Comparison of ENCODE assay signal across 17 cellular contexts in genomic region chr20:31758991-31759390, GRCh38. TPM values are rescaled to one million over a fixed set of nuclear protein-coding genes. Genes with fewer than 3 reads are reported as not detected.
DNase-seq lines count a peak whose midpoint lies in the region; ATAC-seq and TF ChIP-seq lines count a peak whose summit lies in the region.
"Had no signal": no experiment of that assay in that cellular context is flagged by ENCODE, and none has a peak within 500 bp of the region (broad histone marks: within the 10 kb centered on the region; RNA-seq: fewer than 3 reads in every experiment).

No MANE protein-coding gene starts in this region.

- H3K27ac Mint-ChIP-seq in WTC11 = peak overlapping the region; percentile 57; the same call in 1 of the 2 replicates
- H3K27ac Mint-ChIP-seq: B cell had no signal

- H3K27me3 ChIP-seq in skeletal muscle satellite cell (ENCODE audit: control insufficient read depth, insufficient read depth, low read length) (no peaks in the 10 kb centered on the region), thyroid gland (no peaks in the 10 kb centered on the region)

- H3K9me3 Mint-ChIP-seq in WTC11 = no peaks in the 10 kb centered on the region

- H3K4me2 ChIP-seq in skeletal muscle satellite cell (ENCODE audit: low read length) = no peak overlapping the region

- H3K36me3 Mint-ChIP-seq in WTC11 = peaks cover 53% of the 10 kb centered on the region
- H3K36me3 Mint-ChIP-seq: CD4-positive, CD25-positive, alpha-beta regulatory T cell had no signal

- CTCF ChIA-PET in HEK293 (lab: Yijun Ruan, JAX) (interaction anchor here (1.0 to 1.2 kb wide), 2 partner anchors 88 to 124 kb away, joined by 3 to 4 read pairs; no protein-coding TSS in a partner anchor), WTC11 (lab: Charles Lee) (no interaction called here)

- H3K4me1 Mint-ChIP-seq in WTC11 = peaks cover 6% of the 10 kb centered on the region
- H3K4me1 Mint-ChIP-seq: B cell had no signal

- intact Hi-C loops in thyroid gland (cut with DNase I) = no loop called here

- no peak for TF ChIP-seq CTCF in HEK293 (tag by site-specific recombination; IDR thresholded peaks at IDR 0.05)
- TF ChIP-seq CTCF in WTC11 (IDR thresholded peaks at IDR 0.05) = no peak
- TF ChIP-seq CTCF in thyroid gland (IDR thresholded peaks at IDR 0.05) = no peak

- H3K36me3 ChIP-seq in HEK293 (ENCODE audit: control insufficient read depth in 2 of 2, insufficient read depth in 1 of 2, low read length in 2 of 2) = peaks cover 33 to 36% of the 10 kb centered on the region in 2 experiments
- peaks cover 17% of the 10 kb centered on the region for H3K36me3 ChIP-seq in skeletal muscle satellite cell (ENCODE audit: insufficient read depth, low read length)
- no peaks in the 10 kb centered on the region for H3K36me3 ChIP-seq in thyroid gland

- no peak overlapping the region for H3K4me3 ChIP-seq in HEK293 (ENCODE audit: low read depth, low read length)
- no peak overlapping the region for H3K4me3 ChIP-seq in skeletal muscle satellite cell (ENCODE audit: low read length)
- no peak overlapping the region for H3K4me3 ChIP-seq in thyroid gland (replicated peaks in 1 of 3)

- no peaks in the 10 kb centered on the region for H3K27me3 Mint-ChIP-seq in WTC11 (ENCODE audit: low read depth)
- H3K27me3 Mint-ChIP-seq: B cell; CD4-positive, CD25-positive, alpha-beta regulatory T cell had no signal

- no peak overlapping the region for H3K4me3 Mint-ChIP-seq in WTC11
- H3K4me3 Mint-ChIP-seq: B cell; CD4-positive, CD25-positive, alpha-beta regulatory T cell had no signal

- ATAC-seq in WTC11 = no peak
- ATAC-seq: Panc1, Right ventricle myocardium inferior had no signal

- peaks cover 13% of the 10 kb centered on the region for H3K4me1 ChIP-seq in HEK293 (ENCODE audit: control insufficient read depth, insufficient read depth, low read length)
- peaks cover 33% of the 10 kb centered on the region for H3K4me1 ChIP-seq in skeletal muscle satellite cell (ENCODE audit: control insufficient read depth, insufficient read depth, low read length)
- H3K4me1 ChIP-seq in thyroid gland = no peaks in the 10 kb centered on the region

- no peak for TF ChIP-seq POLR2A in thyroid gland (IDR thresholded peaks at IDR 0.05)

- DNase-seq in WTC11 (ENCODE audit: low spot score) (no peak), left kidney (ENCODE audit: low read depth, low spot score) (peak; percentile 5), thyroid gland (no peak), NCI-H2227 (lab: John Stamatoyannopoulos, UW; ENCODE audit: unreplicated experiment) (no peak)
- no peak for DNase-seq in central memory CD4-positive, alpha-beta T cell
- DNase-seq: ACHN; CD4-positive, CD25-positive, alpha-beta regulatory T cell; NCI-H1105 treated with DMSO at 0.1 percent for 48 hours; NCI-H1694 treated with DMSO at 0.1 percent for 48 hours; NCI-H2107; NCI-H226 had no signal

- H3K9ac ChIP-seq in skeletal muscle satellite cell (ENCODE audit: low read depth, low read length) = peak overlapping the region; percentile 36

- POLR2A ChIA-PET in HEK293 (lab: Yijun Ruan, JAX) (no interaction called here), WTC11 (lab: Charles Lee) (no interaction called here)

- H3K9me3 ChIP-seq in HEK293 (ENCODE audit: control insufficient read depth, insufficient read depth, low read depth, low read length) (no peaks in the 10 kb centered on the region), skeletal muscle satellite cell (replicated peaks; ENCODE audit: low read length) (no peaks in the 10 kb centered on the region), thyroid gland (no peaks in the 10 kb centered on the region)

- H3K27ac ChIP-seq in HEK293 (ENCODE audit: extremely low read depth, low read depth, low read length) (0 out of 2 replicates have a peak overlapping the region, but pooled peaks have one; percentile 3), thyroid gland (no peak overlapping the region)
- H3K27ac ChIP-seq: HL-60 had no signal

TF ChIP-seq in HEK293, 187 proteins besides CTCF, POLR2A, EP300 and RAD21 (continues in another document):
- TF ChIP-seq GFI1B (tag by site-specific recombination; IDR thresholded peaks at IDR 0.05) = no peak
- TF ChIP-seq BCL11B (tag by site-specific recombination; IDR thresholded peaks at IDR 0.05; ENCODE audit: low read depth) = no peak
- TF ChIP-seq, protein P1, sequence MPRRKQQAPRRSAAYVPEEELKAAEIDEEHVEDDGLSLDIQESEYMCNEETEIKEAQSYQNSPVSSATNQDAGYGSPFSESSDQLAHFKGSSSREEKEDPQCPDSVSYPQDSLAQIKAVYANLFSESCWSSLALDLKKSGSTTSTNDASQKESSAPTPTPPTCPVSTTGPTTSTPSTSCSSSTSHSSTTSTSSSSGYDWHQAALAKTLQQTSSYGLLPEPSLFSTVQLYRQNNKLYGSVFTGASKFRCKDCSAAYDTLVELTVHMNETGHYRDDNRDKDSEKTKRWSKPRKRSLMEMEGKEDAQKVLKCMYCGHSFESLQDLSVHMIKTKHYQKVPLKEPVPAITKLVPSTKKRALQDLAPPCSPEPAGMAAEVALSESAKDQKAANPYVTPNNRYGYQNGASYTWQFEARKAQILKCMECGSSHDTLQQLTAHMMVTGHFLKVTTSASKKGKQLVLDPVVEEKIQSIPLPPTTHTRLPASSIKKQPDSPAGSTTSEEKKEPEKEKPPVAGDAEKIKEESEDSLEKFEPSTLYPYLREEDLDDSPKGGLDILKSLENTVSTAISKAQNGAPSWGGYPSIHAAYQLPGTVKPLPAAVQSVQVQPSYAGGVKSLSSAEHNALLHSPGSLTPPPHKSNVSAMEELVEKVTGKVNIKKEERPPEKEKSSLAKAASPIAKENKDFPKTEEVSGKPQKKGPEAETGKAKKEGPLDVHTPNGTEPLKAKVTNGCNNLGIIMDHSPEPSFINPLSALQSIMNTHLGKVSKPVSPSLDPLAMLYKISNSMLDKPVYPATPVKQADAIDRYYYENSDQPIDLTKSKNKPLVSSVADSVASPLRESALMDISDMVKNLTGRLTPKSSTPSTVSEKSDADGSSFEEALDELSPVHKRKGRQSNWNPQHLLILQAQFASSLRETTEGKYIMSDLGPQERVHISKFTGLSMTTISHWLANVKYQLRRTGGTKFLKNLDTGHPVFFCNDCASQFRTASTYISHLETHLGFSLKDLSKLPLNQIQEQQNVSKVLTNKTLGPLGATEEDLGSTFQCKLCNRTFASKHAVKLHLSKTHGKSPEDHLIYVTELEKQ (tag by site-specific recombination; IDR thresholded peaks at IDR 0.05; ENCODE audit: borderline replicate concordance) = no peak
- TF ChIP-seq SCRT2 (tag by site-specific recombination; IDR thresholded peaks at IDR 0.05) = no peak
- TF ChIP-seq HOXA7 (CRISPR knock-in tag; IDR thresholded peaks at IDR 0.05; ENCODE audit: borderline replicate concordance) = no peak
- no peak for TF ChIP-seq ZNF133 (tag by site-specific recombination; IDR thresholded peaks at IDR 0.05)
- TF ChIP-seq ZBTB1 (tag by site-specific recombination; IDR thresholded peaks at IDR 0.05) = no peak
- TF ChIP-seq ZNF677 (tag by site-specific recombination; IDR thresholded peaks at IDR 0.05) = no peak
- no peak for TF ChIP-seq ZNF658 (tag by site-specific recombination; IDR thresholded peaks at IDR 0.05)
- no peak for TF ChIP-seq REPIN1 (tag by site-specific recombination; IDR thresholded peaks at IDR 0.05; ENCODE audit: low read depth)
- TF ChIP-seq ZNF433 (tag by site-specific recombination; IDR thresholded peaks at IDR 0.05; ENCODE audit: low read depth) = no peak

TF ChIP-seq in WTC11, 78 proteins besides CTCF, POLR2A, EP300 and RAD21 (continues in another document):
- no peak for TF ChIP-seq FOXK1 (CRISPR knock-in tag; IDR thresholded peaks at IDR 0.05)
- no peak for TF ChIP-seq AR (CRISPR knock-in tag; IDR thresholded peaks at IDR 0.05)
- no peak for TF ChIP-seq KAT7 (CRISPR knock-in tag; IDR thresholded peaks at IDR 0.05; ENCODE audit: borderline replicate concordance)
- TF ChIP-seq ESRRA (CRISPR knock-in tag; IDR thresholded peaks at IDR 0.05; ENCODE audit: borderline replicate concordance) = no peak
- no peak for TF ChIP-seq NR1H2 (CRISPR knock-in tag; IDR thresholded peaks at IDR 0.05)
- no peak for TF ChIP-seq ATF1 (CRISPR knock-in tag; IDR thresholded peaks at IDR 0.05)

RNA-seq across cellular contexts. Expression of gene TPX2, which starts 19.9 kb away (rescaled TPM):
- total RNA-seq in WTC11 (2021) (113 to 123 TPM (median 115 TPM) in 3 replicates), thyroid gland (1 to 10 TPM in 2 of 4 donors, under 1 TPM in 2; 0.39 to 2.0 (median 0.82) TPM)
- total RNA-seq in skeletal muscle satellite cell (2012; rRNA removed) = 45.4 and 60.7 TPM in 2 replicates

RNA-seq across cellular contexts. Expression of gene BCL2L1, which starts 36.3 kb away (rescaled TPM):
- 52.9 to 62.0 TPM (median 53.9 TPM) in 3 replicates for total RNA-seq in WTC11 (2021)
- 158 and 187 TPM in 2 replicates for total RNA-seq in skeletal muscle satellite cell (2012; rRNA removed)
- 100 to 1,000 TPM; 110 to 154 (median 125) TPM for total RNA-seq in thyroid gland

Comparison
In these comparisons a context has a peak if more than half of its experiments do, and no peak if none do; other contexts are left out.
1. RNA of gene TPX2, which starts 19.9 kb away (total RNA-seq): 113 to 123 TPM in WTC11; 0.39 to 2.0 TPM in thyroid gland; every median in the first group is over 10 times any median in the second.